ENCODE assay signal across 1 cellular context in the genomic region with DNA sequence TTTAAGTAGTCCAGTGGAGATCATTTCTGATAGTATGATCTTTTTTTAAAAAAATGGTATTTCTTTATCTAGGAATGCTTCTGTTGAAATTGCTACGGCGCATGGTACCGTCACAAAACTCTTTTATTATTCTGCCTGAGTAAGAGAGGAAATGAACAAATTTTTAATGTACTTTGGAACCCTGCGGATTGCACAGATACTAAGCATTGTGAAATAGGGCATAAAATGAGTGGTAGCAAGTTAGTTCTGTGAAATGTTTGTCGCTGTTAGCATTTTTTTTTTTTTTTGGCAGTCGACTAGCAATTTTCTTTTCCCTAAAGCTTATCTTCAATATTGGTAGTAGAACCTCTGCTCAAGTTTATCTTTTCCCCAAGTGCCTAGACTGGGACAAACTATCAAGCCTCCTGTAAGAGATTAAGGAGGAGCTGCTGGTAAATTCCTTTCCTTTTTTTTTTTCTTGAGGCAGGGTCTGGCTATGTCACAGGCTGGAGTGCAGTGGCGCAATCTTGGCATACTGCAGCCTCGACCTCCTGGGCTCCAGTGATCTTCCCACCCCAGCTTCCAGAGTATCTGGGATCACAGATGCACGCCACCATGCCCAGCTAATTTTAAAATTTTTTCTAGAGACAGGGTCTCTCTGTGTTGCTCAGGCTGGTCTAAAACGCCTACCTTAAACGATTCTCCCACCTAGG.
TF ChIP-seq lines count a peak whose summit lies in the region.

No MANE protein-coding gene starts in this region.

TF ChIP-seq in HCT116, 20 proteins besides CTCF, POLR2A, EP300 and RAD21 (continued from another document):
- TF ChIP-seq CEBPB (IDR thresholded peaks at IDR 0.05; ENCODE audit: low read depth): no peak
- TF ChIP-seq EZH2 (IDR thresholded peaks at IDR 0.05): no peak
- TF ChIP-seq TCF7L2 (IDR thresholded peaks at IDR 0.05; ENCODE audit: borderline replicate concordance, extremely low read depth, insufficient read depth, insufficient read length): no peak
- TF ChIP-seq FOSL1 (IDR thresholded peaks at IDR 0.05; ENCODE audit: low read depth): no peak
- no peak for TF ChIP-seq EZH2phosphoT487 (IDR thresholded peaks at IDR 0.05; ENCODE audit: borderline replicate concordance)
- no peak for TF ChIP-seq YY1 (IDR thresholded peaks at IDR 0.05; ENCODE audit: extremely low read depth, insufficient replicate concordance, low read depth, low read length)
- no peak for TF ChIP-seq CBX3 (IDR thresholded peaks at IDR 0.05; ENCODE audit: low read depth)
- TF ChIP-seq REST (IDR thresholded peaks at IDR 0.05; ENCODE audit: low read depth): no peak
- no peak for TF ChIP-seq EGR1 (IDR thresholded peaks at IDR 0.05; ENCODE audit: low read depth)
- TF ChIP-seq SRF (IDR thresholded peaks at IDR 0.05; ENCODE audit: low read depth): no peak
- TF ChIP-seq SIN3A (IDR thresholded peaks at IDR 0.05; ENCODE audit: low read depth): no peak
- TF ChIP-seq POLR2AphosphoS5 (IDR thresholded peaks at IDR 0.05; ENCODE audit: low read depth, low read length): no peak
